ENCODE assay signal across 34 cellular contexts in genomic region chr3:171058873-171059603, GRCh38. TPM values are rescaled to one million over a fixed set of nuclear protein-coding genes. Genes with fewer than 3 reads are reported as not detected.
"Had no signal": no experiment of that assay in that cellular context is flagged by ENCODE, and none has a peak within 500 bp of the region (broad histone marks: within the 10 kb centered on the region; RNA-seq: fewer than 3 reads in every experiment).

No MANE protein-coding gene starts in this region.

- H3K36me3 Mint-ChIP-seq: mesothelial cell of epicardium; stimulated activated memory B cell treated with anti-CD40 and anti-IgM and Interleukin-4, amounts not matched to agents 10 μg/mL and 1 μg/mL and 100 μg/mL, for 72 hours; type B pancreatic cell had no signal

- H3K27me3 Mint-ChIP-seq: naive thymus-derived CD4-positive, alpha-beta T cell; natural killer cell treated with Interleukin-12 subunit alpha and Interleukin-12 subunit beta and Interleukin-15 and Interleukin-18, amount 100 ng/mL, for 72 hours; stimulated activated memory B cell treated with anti-CD40 and anti-IgM and Interleukin-4, amounts not matched to agents 10 μg/mL and 1 μg/mL and 100 μg/mL, for 72 hours; stimulated activated naive CD8-positive, alpha-beta T cell treated with anti-CD3 and anti-CD28 coated beads, Interleukin-15, amount 100 ng/mL, for 72 hours; type B pancreatic cell had no signal

- FAIRE-seq: small intestine had no signal

- H3K4me3 ChIP-seq: heart right ventricle, hepatocyte, left lung, lung, ovary, prostate gland, sigmoid colon, spleen, tibial nerve, uterus had no signal

- H3K4me1 Mint-ChIP-seq: mesothelial cell of epicardium; naive thymus-derived CD4-positive, alpha-beta T cell; stimulated activated memory B cell treated with anti-CD40 and anti-IgM and Interleukin-4, amounts not matched to agents 10 μg/mL and 1 μg/mL and 100 μg/mL, for 72 hours; stimulated activated naive CD8-positive, alpha-beta T cell treated with anti-CD3 and anti-CD28 coated beads, Interleukin-15, amount 100 ng/mL, for 72 hours had no signal

- H3K4me3 Mint-ChIP-seq: mesothelial cell of epicardium; naive thymus-derived CD4-positive, alpha-beta T cell; natural killer cell treated with Interleukin-12 subunit alpha and Interleukin-12 subunit beta and Interleukin-15 and Interleukin-18, amount 100 ng/mL, for 72 hours; stimulated activated memory B cell treated with anti-CD40 and anti-IgM and Interleukin-4, amounts not matched to agents 10 μg/mL and 1 μg/mL and 100 μg/mL, for 72 hours; stimulated activated naive CD8-positive, alpha-beta T cell treated with anti-CD3 and anti-CD28 coated beads, Interleukin-15, amount 100 ng/mL, for 72 hours; type B pancreatic cell had no signal

- ATAC-seq: heart right ventricle; left lung; naive thymus-derived CD4-positive, alpha-beta T cell; natural killer cell treated with Interleukin-12 subunit alpha and Interleukin-12 subunit beta and Interleukin-15 and Interleukin-18, amount 100 ng/mL, for 72 hours; right cardiac atrium; stimulated activated memory B cell treated with anti-CD40 and anti-IgM and Interleukin-4, amounts not matched to agents 10 μg/mL and 1 μg/mL and 100 μg/mL, for 72 hours; stimulated activated naive CD8-positive, alpha-beta T cell treated with anti-CD3 and anti-CD28 coated beads, Interleukin-15, amount 100 ng/mL, for 72 hours had no signal

- H3K27me3 ChIP-seq: heart right ventricle, hepatocyte, left lung, ovary, sigmoid colon, spleen, tibial nerve, uterus had no signal

- H3K36me3 ChIP-seq: ovary, prostate gland, tibial nerve, uterus had no signal

- H3K4me1 ChIP-seq: heart right ventricle, left lung, prostate gland, sigmoid colon, spleen, tibial nerve, uterus had no signal

- H3K9me3 ChIP-seq: heart right ventricle, left lung, ovary, prostate gland, sigmoid colon, spleen, tibial nerve, uterus had no signal

- H3K4me2 ChIP-seq: hepatocyte had no signal

- H3K9me3 Mint-ChIP-seq: mesothelial cell of epicardium; naive thymus-derived CD4-positive, alpha-beta T cell; natural killer cell treated with Interleukin-12 subunit alpha and Interleukin-12 subunit beta and Interleukin-15 and Interleukin-18, amount 100 ng/mL, for 72 hours; stimulated activated memory B cell treated with anti-CD40 and anti-IgM and Interleukin-4, amounts not matched to agents 10 μg/mL and 1 μg/mL and 100 μg/mL, for 72 hours; stimulated activated naive CD8-positive, alpha-beta T cell treated with anti-CD3 and anti-CD28 coated beads, Interleukin-15, amount 100 ng/mL, for 72 hours; type B pancreatic cell had no signal

- H3K27ac ChIP-seq: heart right ventricle, hepatocyte, left lung, ovary, prostate gland, sigmoid colon, spleen, tibial nerve, uterus had no signal

- DNase-seq: heart right ventricle; islet precursor cell; left lung; mesendoderm; naive thymus-derived CD4-positive, alpha-beta T cell; ovary; posterior cingulate gyrus; retina; right cardiac atrium; sigmoid colon; small intestine; spleen; stimulated activated CD4-positive, alpha-beta T cell treated with anti-CD3 and anti-CD28 coated beads, Interleukin-4, amount 100 ng/mL, for 4 hours; stimulated activated CD8-positive, alpha-beta memory T cell treated with anti-CD3 and anti-CD28 coated beads, Interleukin-4, amount 100 ng/mL, for 48 hours; stimulated activated naive CD4-positive, alpha-beta T cell treated with Interleukin-2 at 50 U/mL for 16 hours; stimulated activated naive CD8-positive, alpha-beta T cell treated with anti-CD3 and anti-CD28 coated beads, Interleukin-15, amount 100 ng/mL, for 72 hours; substantia nigra; uterus had no signal

- H3K27ac Mint-ChIP-seq: mesothelial cell of epicardium; natural killer cell treated with Interleukin-12 subunit alpha and Interleukin-12 subunit beta and Interleukin-15 and Interleukin-18, amount 100 ng/mL, for 72 hours; stimulated activated memory B cell treated with anti-CD40 and anti-IgM and Interleukin-4, amounts not matched to agents 10 μg/mL and 1 μg/mL and 100 μg/mL, for 72 hours; stimulated activated naive CD8-positive, alpha-beta T cell treated with anti-CD3 and anti-CD28 coated beads, Interleukin-15, amount 100 ng/mL, for 72 hours; type B pancreatic cell had no signal

RNA-seq across cellular contexts. Expression of gene SLC2A2, which starts 32.5 kb away (rescaled TPM):
- total RNA-seq: heart right ventricle; kidney epithelial cell; left lung; lower leg skin; mesothelial cell of epicardium; mononuclear cell; myocyte; naive thymus-derived CD4-positive, alpha-beta T cell; natural killer cell treated with Interleukin-12 subunit alpha and Interleukin-12 subunit beta and Interleukin-15 and Interleukin-18, amount 100 ng/mL, for 72 hours; omental fat pad; prostate gland; right cardiac atrium; sigmoid colon; spleen; temporal lobe; tibial nerve; ureter; uterus had no signal
- polyA plus RNA-seq: heart right ventricle; lung; naive thymus-derived CD4-positive, alpha-beta T cell; neural cell; ovary; right cardiac atrium; sigmoid colon; spleen had no signal
